8 cellular contexts compared by ENCODE assay signal in genomic region chr9:100411472-100412270, GRCh38. TPM values are rescaled to one million over a fixed set of nuclear protein-coding genes. Genes with fewer than 3 reads are reported as not detected.
DNase-seq lines count a peak whose midpoint lies in the region; ATAC-seq and TF ChIP-seq lines count a peak whose summit lies in the region.

No MANE protein-coding gene starts in this region.

- H3K36me3 Mint-ChIP-seq in T-cell = no peaks in the 10 kb centered on the region

- no peak for TF ChIP-seq CTCF in GM12865 (IDR thresholded peaks at IDR 0.05; ENCODE audit: insufficient read depth, low read depth, low read length, missing control alignments)
- TF ChIP-seq CTCF in right atrium auricular region (IDR thresholded peaks at IDR 0.05) = no peak
- TF ChIP-seq CTCF in prostate gland (IDR thresholded peaks at IDR 0.05) = peak in 1 of 4 experiments; percentile 11

- H3K4me3 ChIP-seq in GM12865 (ENCODE audit: low read depth, low read length) (peak overlapping the region; percentile 38), right atrium auricular region (peak overlapping the region; percentile 30 to 54), prostate gland (peak overlapping the region; percentile 33 to 41), urinary bladder (ENCODE audit: low read depth, low read length) (peak overlapping the region; percentile 41)

- no peaks in the 10 kb centered on the region for H3K27me3 ChIP-seq in right atrium auricular region
- no peaks in the 10 kb centered on the region for H3K27me3 ChIP-seq in prostate gland (replicated peaks; ENCODE audit: insufficient read depth)

- peaks cover 14 to 17% of the 10 kb centered on the region in 2 donors for H3K27me3 Mint-ChIP-seq in T-cell

- peak; percentile 93 for DNase-seq in GM12865 (ENCODE audit: low read depth)
- DNase-seq in NCI-H1417 treated with DMSO at 0.1 percent for 48 hours (lab: John Stamatoyannopoulos, UW) = peak; percentile 91
- peak; percentile 62 to 88 (median 81) for DNase-seq in T-cell
- peak; percentile 36 to 93 (median 83) for DNase-seq in amygdala (lab: John Stamatoyannopoulos, UW)
- peak; percentile 89 for DNase-seq in right atrium auricular region (ENCODE audit: low spot score)
- peak; percentile 85 for DNase-seq in prostate gland (ENCODE audit: low spot score)

- no peaks in the 10 kb centered on the region for H3K9me3 ChIP-seq in right atrium auricular region
- H3K9me3 ChIP-seq in prostate gland = no peaks in the 10 kb centered on the region

- H3K9me3 Mint-ChIP-seq in T-cell = peaks cover 0 to 3% (median 0%) of the 10 kb centered on the region in 3 donors

- H3K4me1 Mint-ChIP-seq in T-cell = peaks cover 13 to 14% (median 13%) of the 10 kb centered on the region in 3 donors

- intact Hi-C loops in prostate gland (cut with DNase I) = no loop called here

- peak overlapping the region; percentile 82 to 89 (median 87) for H3K4me3 Mint-ChIP-seq in T-cell

- H3K27ac ChIP-seq in right atrium auricular region = peak overlapping the region in 1 of 2 donors; percentile 36
- H3K27ac ChIP-seq in prostate gland = peak overlapping the region in 1 of 2 donors; percentile 15
- H3K27ac ChIP-seq in urinary bladder (ENCODE audit: low read depth) = no peak overlapping the region

- peak overlapping the region; percentile 74 to 87 for H3K27ac Mint-ChIP-seq in T-cell

- TF ChIP-seq POLR2A in prostate gland (IDR thresholded peaks at IDR 0.05) = peak; percentile 26

- 12% methylated on average over 38 of the region's 38 CpGs for WGBS in prostate gland
- 11% methylated on average over 38 of the region's 38 CpGs for WGBS in urinary bladder

- H3K36me3 ChIP-seq in right atrium auricular region (no peaks in the 10 kb centered on the region), prostate gland (no peaks in the 10 kb centered on the region), urinary bladder (ENCODE audit: insufficient read depth) (no peaks in the 10 kb centered on the region)

- H3K4me1 ChIP-seq in right atrium auricular region (peaks cover 0 to 6% of the 10 kb centered on the region in 2 donors), prostate gland (replicated peaks) (no peaks in the 10 kb centered on the region), urinary bladder (ENCODE audit: insufficient read depth) (no peaks in the 10 kb centered on the region)

- POLR2A ChIA-PET in T-cell (lab: Charles Lee) = no interaction called here

- ATAC-seq in HG02678 (IDR thresholded peaks at IDR 0.05; ENCODE audit: unreplicated experiment) (peak; percentile 100), T-cell (replicated peaks in 1 of 4) (peak; percentile 99 to 100 (median 100))

- CTCF ChIA-PET in T-cell (lab: Charles Lee) = interaction anchor here in 1 of 2 donors (1.0 to 1.4 kb wide), 4 partner anchors 15 to 88 kb away, joined by 3 to 5 read pairs (median 4); no protein-coding TSS in a partner anchor

RNA-seq across cellular contexts. Expression of gene MSANTD3, which starts 15.3 kb away (rescaled TPM):
- total RNA-seq in T-cell = 10 to 100 TPM in 4 of 5 donors, 1 to 10 TPM in 1; 7.7 to 15.3 (median 13.1) TPM
- total RNA-seq in right atrium auricular region = 10 to 100 TPM; 20.9 to 29.3 TPM
- total RNA-seq in prostate gland = 10 to 100 TPM; 17.3 to 24.5 TPM
- total RNA-seq in urinary bladder = 19.1 TPM
- 14.3 TPM for polyA plus RNA-seq in urinary bladder

RNA-seq across cellular contexts. Expression of gene TEX10, which starts 58.9 kb away (rescaled TPM):
- total RNA-seq in T-cell = 10 to 100 TPM; 14.7 to 18.9 (median 16.7) TPM
- total RNA-seq in right atrium auricular region = 1 to 10 TPM; 8.6 to 9.9 TPM
- 10 to 100 TPM; 17.3 to 32.1 TPM for total RNA-seq in prostate gland
- total RNA-seq in urinary bladder = 43.0 TPM
- polyA plus RNA-seq in urinary bladder = 9.8 TPM
